In genomic region chr7:144028547-144028946, GRCh38 we compare ENCODE assay signal across 8 cellular contexts. TPM values are rescaled to one million over a fixed set of nuclear protein-coding genes. Genes with fewer than 3 reads are reported as not detected.
"Had no signal": no experiment of that assay in that cellular context is flagged by ENCODE, and none has a peak within 500 bp of the region (broad histone marks: within the 10 kb centered on the region; RNA-seq: fewer than 3 reads in every experiment).

No MANE protein-coding gene starts in this region.

- H2AFZ ChIP-seq: GM23338 had no signal

- H3K9me3 Mint-ChIP-seq: GM23338, H9, IgD-negative memory B cell had no signal

- ATAC-seq: GM23338 had no signal

- H3K27ac Mint-ChIP-seq: GM23338, H9, IgD-negative memory B cell had no signal

- H3K36me3 Mint-ChIP-seq: IgD-negative memory B cell had no signal

- H3K4me3 Mint-ChIP-seq: GM23338, H9, IgD-negative memory B cell had no signal

- H3K4me2 ChIP-seq: GM23338 had no signal

- DNase-seq: H9, KG1 had no signal

- FAIRE-seq: H1, H54, HTR-8/SVneo had no signal

- H3K4me1 Mint-ChIP-seq: GM23338, H9, IgD-negative memory B cell had no signal

- H3K4me3 ChIP-seq: GM23338 had no signal

RNA-seq across cellular contexts. Expression of gene OR2A5, which starts 20.2 kb away (rescaled TPM):
- total RNA-seq: GM23338, H1, H9, HT-29 had no signal
- polyA plus RNA-seq: GM23338, H1, IgD-negative memory B cell had no signal

RNA-seq across cellular contexts. Expression of gene OR6B1, which starts 28.4 kb away (rescaled TPM):
- total RNA-seq: GM23338, H1, H9, HT-29 had no signal
- polyA plus RNA-seq: GM23338, H1, IgD-negative memory B cell had no signal

RNA-seq across cellular contexts. Expression of gene OR2A25, which starts 41.1 kb away (rescaled TPM):
- total RNA-seq: GM23338, H1, HT-29 had no signal
- polyA plus RNA-seq: GM23338, H1, IgD-negative memory B cell had no signal

RNA-seq across cellular contexts. Expression of gene OR2A12, which starts 57.5 kb away (rescaled TPM):
- total RNA-seq: GM23338, H1, H9, HT-29 had no signal
- polyA plus RNA-seq: GM23338, H1, IgD-negative memory B cell had no signal
